In the genomic region with DNA sequence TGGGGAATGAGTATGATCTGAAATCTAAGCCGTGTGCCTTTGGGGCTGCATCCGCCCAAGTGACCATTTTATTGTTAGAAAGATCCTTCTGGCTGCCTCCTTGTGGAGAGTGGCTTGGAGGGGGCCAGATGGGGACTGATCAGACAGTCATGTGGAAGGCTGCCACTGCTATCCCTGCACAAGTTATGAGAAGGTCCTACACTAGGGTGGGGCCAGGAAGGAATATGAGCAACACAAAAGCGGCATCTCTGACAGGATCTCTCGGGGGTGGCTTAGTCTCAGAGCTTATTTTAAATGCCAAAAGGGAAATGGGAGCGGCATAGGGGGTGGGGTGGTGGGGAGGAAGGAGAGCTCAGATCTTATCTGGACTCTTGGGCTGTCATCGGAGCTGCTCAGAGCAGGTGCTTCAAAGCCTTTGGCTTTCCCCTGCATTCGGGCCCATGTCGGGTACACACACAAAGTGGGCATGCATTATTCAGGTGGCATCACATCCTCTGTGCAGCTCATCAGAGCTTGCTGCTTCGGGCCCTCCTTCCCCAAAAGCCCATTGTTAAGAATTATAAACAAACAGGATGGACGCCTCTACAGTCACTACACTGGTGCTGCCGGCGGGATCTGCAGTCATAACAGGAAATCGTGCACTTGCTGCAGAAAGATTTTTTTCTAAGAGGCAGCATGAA, we compare ENCODE assay signal across 8 cellular contexts.
DNase-seq lines count a peak whose midpoint lies in the region; ATAC-seq and TF ChIP-seq lines count a peak whose summit lies in the region.

No MANE protein-coding gene starts in this region.

- no peaks in the 10 kb centered on the region for H3K27me3 ChIP-seq in upper lobe of right lung

- peak; percentile 17 for DNase-seq in left cardiac atrium
- no peak for DNase-seq in Right ventricle myocardium inferior (ENCODE audit: missing footprints)
- DNase-seq in activated effector memory CD4-positive, alpha-beta T cell treated with Interleukin-2 at 50 U/mL for 16 hours, result peak; percentile 74
- DNase-seq in stimulated activated CD4-positive, alpha-beta T cell treated with anti-CD3 and anti-CD28 coated beads, Interleukin-12 subunit alpha, Interleukin-12 subunit beta, amount 100 ng/mL, for 48 hours (ENCODE audit: low read depth in 2 of 3, low spot score in 1 of 3), result peak; percentile 33 to 38 (median 35)
- no peak for DNase-seq in upper lobe of right lung
- DNase-seq in GM19238 (ENCODE audit: insufficient read length, low spot score), result no peak

- H3K9me3 ChIP-seq in upper lobe of right lung, result no peaks in the 10 kb centered on the region

- no peaks in the 10 kb centered on the region for H3K36me3 ChIP-seq in upper lobe of right lung

- no peak for TF ChIP-seq CTCF in upper lobe of right lung (IDR thresholded peaks at IDR 0.05)

- peaks cover 2% of the 10 kb centered on the region for H3K4me1 ChIP-seq in upper lobe of right lung

- no peak overlapping the region for H3K27ac ChIP-seq in upper lobe of right lung

- intact Hi-C loops in left cardiac atrium (cut with DNase I), result no loop called here
- intact Hi-C loops in Right ventricle myocardium inferior (cut with DNase I), result no loop called here
- intact Hi-C loops in upper lobe of right lung (cut with DNase I), result no loop called here

- no peak overlapping the region for H3K4me3 ChIP-seq in upper lobe of right lung

- ATAC-seq in left cardiac atrium, result peak; percentile 56 to 61
- no peak for ATAC-seq in Right ventricle myocardium inferior
- ATAC-seq in upper lobe of right lung, result peak; percentile 75
- ATAC-seq in GM18873 (IDR thresholded peaks at IDR 0.05; ENCODE audit: low FRiP score, unreplicated experiment), result no peak
- ATAC-seq in HG02840 (IDR thresholded peaks at IDR 0.05; ENCODE audit: low FRiP score, unreplicated experiment), result no peak

Comparison
In these comparisons a context has a peak if more than half of its experiments do, and no peak if none do; other contexts are left out.
1. ATAC-seq: peak in left cardiac atrium (2 of 2) and upper lobe of right lung (single experiment); none in Right ventricle myocardium inferior (single experiment), GM18873 (single experiment) and HG02840 (single experiment).
2. DNase-seq: peak in left cardiac atrium (single experiment), activated effector memory CD4-positive, alpha-beta T cell treated with Interleukin-2 at 50 U/mL for 16 hours (single experiment) and stimulated activated CD4-positive, alpha-beta T cell treated with anti-CD3 and anti-CD28 coated beads, Interleukin-12 subunit alpha, Interleukin-12 subunit beta, amount 100 ng/mL, for 48 hours (3 of 3); none in Right ventricle myocardium inferior (single experiment), upper lobe of right lung (single experiment) and GM19238 (single experiment).